ENCODE assay signal across 11 cellular contexts in genomic region chr1:240492832-240493440, GRCh38.
DNase-seq lines count a peak whose midpoint lies in the region; ATAC-seq and TF ChIP-seq lines count a peak whose summit lies in the region.
"Had no signal": no experiment of that assay in that cellular context is flagged by ENCODE, and none has a peak within 500 bp of the region (broad histone marks: within the 10 kb centered on the region; RNA-seq: fewer than 3 reads in every experiment).

No MANE protein-coding gene starts in this region.

- no peak overlapping the region for H3K27ac ChIP-seq in breast epithelium
- H3K27ac ChIP-seq: skin epidermis had no signal

- no peaks in the 10 kb centered on the region for H3K9me3 ChIP-seq in breast epithelium

- peak overlapping the region in 2 of 3 donors; percentile 19 to 23 for H3K4me3 ChIP-seq in breast epithelium
- H3K4me3 ChIP-seq: skin epidermis had no signal

- peak; percentile 71 for ATAC-seq in HG02981 (IDR thresholded peaks at IDR 0.05; ENCODE audit: unreplicated experiment)
- ATAC-seq in left lobe of liver = peak; percentile 12
- no peak for ATAC-seq in GM19328 (IDR thresholded peaks at IDR 0.05; ENCODE audit: unreplicated experiment)
- ATAC-seq in GM19452 (IDR thresholded peaks at IDR 0.05; ENCODE audit: unreplicated experiment) = no peak

- H3K36me3 ChIP-seq in breast epithelium = no peaks in the 10 kb centered on the region

- intact Hi-C loops in breast epithelium (cut with DNase I; ENCODE audit: low total_unique reads) = no loop called here

- no peaks in the 10 kb centered on the region for H3K27me3 ChIP-seq in breast epithelium

- DNase-seq in AG09319 (ENCODE audit: extremely low read depth, low read depth) = no peak
- DNase-seq in breast epithelium (ENCODE audit: low spot score in 2 of 2) = no peak
- no peak for DNase-seq in left lobe of liver (ENCODE audit: low spot score)
- no peak for DNase-seq in NOMO-1 treated with dmso at 0.1 percent for 144 hours (lab: John Stamatoyannopoulos, UW; ENCODE audit: unreplicated experiment)
- DNase-seq in NCI-H1417 treated with DMSO at 0.1 percent for 48 hours (lab: John Stamatoyannopoulos, UW) = no peak
- DNase-seq: GDM1, NCI-H2081 treated with DMSO at 0.1 percent for 48 hours had no signal

- no peaks in the 10 kb centered on the region for H3K4me1 ChIP-seq in breast epithelium

- TF ChIP-seq CTCF in AG09319 (IDR thresholded peaks at IDR 0.05; ENCODE audit: low read depth, low read length) = peak; percentile 14
- no peak for TF ChIP-seq CTCF in breast epithelium (IDR thresholded peaks at IDR 0.05)

- no peak for TF ChIP-seq POLR2A in breast epithelium (IDR thresholded peaks at IDR 0.05)

Comparison
In these comparisons a context has a peak if more than half of its experiments do, and no peak if none do; other contexts are left out.
1. ATAC-seq: peak in HG02981 (single experiment) and left lobe of liver (single experiment); none in GM19328 (single experiment) and GM19452 (single experiment).